ENCODE assay signal across 28 cellular contexts in the genomic region with DNA sequence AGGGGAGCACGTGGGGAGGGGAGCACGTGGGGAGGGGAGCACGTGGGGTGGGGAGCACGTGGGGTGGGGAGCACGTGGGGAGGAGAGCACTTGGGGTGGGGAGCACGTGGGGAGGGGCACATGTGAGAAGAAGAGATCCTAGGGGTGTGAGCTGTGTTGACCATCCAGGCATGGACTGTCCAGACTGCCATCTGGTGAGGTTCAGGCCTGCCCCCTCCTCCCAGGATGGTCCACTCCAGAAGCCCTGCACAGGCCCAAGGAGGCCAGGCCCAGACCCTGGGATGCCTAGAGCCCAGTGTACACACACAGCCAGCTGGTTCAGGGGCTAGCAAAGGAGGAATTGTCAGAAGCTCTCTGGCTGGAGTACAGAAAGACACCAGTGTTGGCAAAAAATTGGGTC.
"Had no signal": no experiment of that assay in that cellular context is flagged by ENCODE, and none has a peak within 500 bp of the region (broad histone marks: within the 10 kb centered on the region; RNA-seq: fewer than 3 reads in every experiment).

No MANE protein-coding gene starts in this region.

- FAIRE-seq: astrocyte, frontal cortex had no signal

- H3K4me3 ChIP-seq: coronary artery had no signal

- ATAC-seq: activated naive CD4-positive, alpha-beta T cell treated with anti-CD3 and anti-CD28 coated beads, Interleukin-2, amount 50 U/mL, for 72 hours; activated T-cell treated with anti-CD3 and anti-CD28 coated beads, Interleukin-2, amount 50 U/mL, for 72 hours; esophagus mucosa; WTC11 had no signal

- H3K27me3 ChIP-seq: brain microvascular endothelial cell, dorsolateral prefrontal cortex had no signal

- H3K27ac ChIP-seq: brain microvascular endothelial cell, coronary artery, dorsolateral prefrontal cortex had no signal

- H3K4me3 Mint-ChIP-seq: dendritic cell treated with granulocyte-macrophage colony-stimulating factor and Interleukin-4, amounts not matched to agents 40 ng/mL and 50 ng/mL, for 4 days had no signal

- H3K27me3 Mint-ChIP-seq: activated CD4-positive, alpha-beta memory T cell treated with anti-CD3 and anti-CD28 coated beads, Interleukin-2, amount 10 ng/mL, durations not matched to agents 7 days and 5 days; activated CD4-positive, alpha-beta T cell treated with anti-CD3 and anti-CD28 coated beads, Interleukin-2, amount 10 ng/mL, durations not matched to agents 7 days and 5 days; activated naive CD4-positive, alpha-beta T cell treated with anti-CD3 and anti-CD28 coated beads, Interleukin-2, amount 10 ng/mL, durations not matched to agents 7 days and 5 days; activated naive CD8-positive, alpha-beta T cell treated with anti-CD3 and anti-CD28 coated beads, Interleukin-2, amount 10 ng/mL, durations not matched to agents 7 days and 5 days; activated T-cell treated with anti-CD3 and anti-CD28 coated beads, Interleukin-2, amount 50 U/mL, for 24 hours; central memory CD8-positive, alpha-beta T cell; dendritic cell treated with granulocyte-macrophage colony-stimulating factor and Interleukin-4, amounts not matched to agents 40 ng/mL and 50 ng/mL, for 4 days had no signal

- H3K27ac Mint-ChIP-seq: activated CD4-positive, alpha-beta memory T cell treated with anti-CD3 and anti-CD28 coated beads, Interleukin-2, amount 10 ng/mL, durations not matched to agents 7 days and 5 days; activated CD4-positive, alpha-beta T cell treated with anti-CD3 and anti-CD28 coated beads, Interleukin-2, amount 10 ng/mL, durations not matched to agents 7 days and 5 days; activated naive CD8-positive, alpha-beta T cell treated with anti-CD3 and anti-CD28 coated beads, Interleukin-2, amount 10 ng/mL, durations not matched to agents 7 days and 5 days; activated T-cell treated with anti-CD3 and anti-CD28 coated beads, Interleukin-2, amount 50 U/mL, for 72 hours; endodermal cell; WTC11 had no signal

- DNase-seq: activated CD4-positive, alpha-beta memory T cell treated with anti-CD3 and anti-CD28 coated beads, Interleukin-2, amount 10 ng/mL, durations not matched to agents 7 days and 5 days; activated CD4-positive, alpha-beta T cell treated with anti-CD3 and anti-CD28 coated beads for 1 hour; activated CD4-positive, alpha-beta T cell treated with anti-CD3 and anti-CD28 coated beads for 4 hours; activated CD4-positive, alpha-beta T cell treated with anti-CD3 and anti-CD28 coated beads, Interleukin-2, amount 10 ng/mL, durations not matched to agents 7 days and 5 days; activated CD4-positive, alpha-beta T cell treated with anti-CD3 and anti-CD28 coated beads, Interleukin-2, amount 50 U/mL, for 4 hours; activated CD8-positive, alpha-beta memory T cell treated with anti-CD3 and anti-CD28 coated beads, Interleukin-2, amount 50 U/mL, for 48 hours; activated gamma-delta T cell; activated naive CD4-positive, alpha-beta T cell; activated naive CD4-positive, alpha-beta T cell treated with anti-CD3 and anti-CD28 coated beads, Interleukin-2, amount 10 ng/mL, durations not matched to agents 7 days and 5 days; activated naive CD8-positive, alpha-beta T cell treated with anti-CD3 and anti-CD28 coated beads, Interleukin-2, amount 10 ng/mL, durations not matched to agents 7 days and 5 days; activated T-cell treated with anti-CD3 and anti-CD28 coated beads for 4 hours; activated T-cell treated with anti-CD3 and anti-CD28 coated beads, Interleukin-2, amount 50 U/mL, for 24 hours; activated T-cell treated with anti-CD3 and anti-CD28 coated beads, Interleukin-2, amount 50 U/mL, for 72 hours; brain microvascular endothelial cell; dorsolateral prefrontal cortex; effector memory CD4-positive, alpha-beta T cell; endodermal cell; foreskin fibroblast; head of caudate nucleus; T-helper 2 cell had no signal

- H3K9me3 Mint-ChIP-seq: activated CD4-positive, alpha-beta memory T cell treated with anti-CD3 and anti-CD28 coated beads, Interleukin-2, amount 10 ng/mL, durations not matched to agents 7 days and 5 days; activated CD4-positive, alpha-beta T cell treated with anti-CD3 and anti-CD28 coated beads, Interleukin-2, amount 10 ng/mL, durations not matched to agents 7 days and 5 days; activated naive CD4-positive, alpha-beta T cell treated with anti-CD3 and anti-CD28 coated beads, Interleukin-2, amount 10 ng/mL, durations not matched to agents 7 days and 5 days; activated naive CD4-positive, alpha-beta T cell treated with anti-CD3 and anti-CD28 coated beads, Interleukin-2, amount 50 U/mL, for 72 hours; activated naive CD8-positive, alpha-beta T cell treated with anti-CD3 and anti-CD28 coated beads, Interleukin-2, amount 10 ng/mL, durations not matched to agents 7 days and 5 days; activated T-cell treated with anti-CD3 and anti-CD28 coated beads, Interleukin-2, amount 50 U/mL, for 24 hours; activated T-cell treated with anti-CD3 and anti-CD28 coated beads, Interleukin-2, amount 50 U/mL, for 72 hours; central memory CD8-positive, alpha-beta T cell; dendritic cell treated with granulocyte-macrophage colony-stimulating factor and Interleukin-4, amounts not matched to agents 40 ng/mL and 50 ng/mL, for 4 days; endodermal cell; WTC11 had no signal
